Comparison of ENCODE assay signal across 10 cellular contexts in the genomic region with DNA sequence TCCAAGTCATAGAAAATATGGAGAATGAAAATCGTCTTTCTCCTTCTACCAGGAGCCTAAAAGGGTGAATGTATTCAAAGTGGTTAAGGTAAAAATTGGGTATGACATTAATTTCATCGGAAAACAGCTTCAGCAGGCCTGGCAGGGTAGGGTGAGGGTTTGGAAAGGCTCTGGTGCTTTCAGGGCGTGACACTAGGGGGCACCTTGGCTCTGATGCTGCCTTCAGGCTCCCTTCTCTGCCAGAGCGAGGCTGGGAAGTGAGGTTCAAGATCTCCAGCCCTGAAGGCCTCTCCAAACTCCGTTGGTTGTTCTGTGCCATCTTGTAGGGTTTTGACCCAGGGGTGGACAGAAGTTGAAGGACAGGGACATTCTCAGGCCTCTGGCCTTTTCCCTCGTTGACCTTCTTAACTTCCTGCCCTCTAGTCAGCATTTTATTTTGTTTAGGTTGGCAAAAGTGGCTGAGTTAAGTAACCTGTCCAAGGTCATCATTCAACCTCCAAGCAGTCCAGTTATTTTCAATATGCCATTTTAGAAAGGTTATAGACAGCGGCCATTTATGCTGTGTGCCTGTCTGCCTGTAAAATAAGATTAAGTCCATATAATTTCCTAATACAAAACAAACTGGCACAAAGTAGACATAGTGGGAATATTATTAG. TPM values are rescaled to one million over a fixed set of nuclear protein-coding genes. Genes with fewer than 3 reads are reported as not detected.
DNase-seq lines count a peak whose midpoint lies in the region; ATAC-seq and TF ChIP-seq lines count a peak whose summit lies in the region.
"Had no signal": no experiment of that assay in that cellular context is flagged by ENCODE, and none has a peak within 500 bp of the region (broad histone marks: within the 10 kb centered on the region; RNA-seq: fewer than 3 reads in every experiment).

No MANE protein-coding gene starts in this region.

- H3K9ac ChIP-seq in endodermal cell (ENCODE audit: extremely low read depth, low read length, poor library complexity, severe bottlenecking) = no peak overlapping the region

- DNase-seq in stimulated activated naive CD8-positive, alpha-beta T cell treated with anti-CD3 and anti-CD28 coated beads, Interleukin-15, Interleukin-2, amounts not matched to agents 100 U/mL and 50 U/mL, for 24 hours = peak; percentile 19
- no peak for DNase-seq in stimulated activated naive CD8-positive, alpha-beta T cell treated with anti-CD3 and anti-CD28 coated beads, Interleukin-15, amount 100 ng/mL, for 72 hours
- DNase-seq in NCI-H460 (ENCODE audit: extremely low read depth, low read depth) (peak; percentile 38), endodermal cell (peak; percentile 80), NCI-H1105 (lab: John Stamatoyannopoulos, UW) (no peak), NCI-H187 (lab: John Stamatoyannopoulos, UW) (no peak)
- DNase-seq: psoas muscle, stomach had no signal

- H3K27me3 Mint-ChIP-seq in stimulated activated naive CD8-positive, alpha-beta T cell treated with anti-CD3 and anti-CD28 coated beads, Interleukin-15, amount 100 ng/mL, for 72 hours = no peaks in the 10 kb centered on the region
- no peaks in the 10 kb centered on the region for H3K27me3 Mint-ChIP-seq in endodermal cell (ENCODE audit: insufficient read depth)

- 72 to 78% methylated on average over 2 to 7 of the region's 7 CpGs for WGBS in endodermal cell (ENCODE audit: insufficient coverage in 1 of 2, insufficient read length in 1 of 2), 2 experiments

- H3K4me3 ChIP-seq in endodermal cell (ENCODE audit: low read length) = no peak overlapping the region
- H3K4me3 ChIP-seq: psoas muscle, stomach had no signal

- H3K4me3 Mint-ChIP-seq in stimulated activated naive CD8-positive, alpha-beta T cell treated with anti-CD3 and anti-CD28 coated beads, Interleukin-15, amount 100 ng/mL, for 72 hours = no peak overlapping the region
- no peak overlapping the region for H3K4me3 Mint-ChIP-seq in endodermal cell

- H3K9me3 Mint-ChIP-seq in stimulated activated naive CD8-positive, alpha-beta T cell treated with anti-CD3 and anti-CD28 coated beads, Interleukin-15, amount 100 ng/mL, for 72 hours = no peaks in the 10 kb centered on the region
- H3K9me3 Mint-ChIP-seq in endodermal cell = no peaks in the 10 kb centered on the region

- H3K4me1 Mint-ChIP-seq in stimulated activated naive CD8-positive, alpha-beta T cell treated with anti-CD3 and anti-CD28 coated beads, Interleukin-15, amount 100 ng/mL, for 72 hours = peaks cover 12% of the 10 kb centered on the region
- H3K4me1 Mint-ChIP-seq in endodermal cell = no peaks in the 10 kb centered on the region

- H3K36me3 Mint-ChIP-seq in endodermal cell (ENCODE audit: low read depth) = no peaks in the 10 kb centered on the region

- no peaks in the 10 kb centered on the region for H3K4me1 ChIP-seq in endodermal cell (ENCODE audit: control insufficient read depth, insufficient read depth, low read length)
- H3K4me1 ChIP-seq: psoas muscle, stomach had no signal

- no peak overlapping the region for H3K27ac Mint-ChIP-seq in stimulated activated naive CD8-positive, alpha-beta T cell treated with anti-CD3 and anti-CD28 coated beads, Interleukin-15, amount 100 ng/mL, for 72 hours
- H3K27ac Mint-ChIP-seq in endodermal cell = no peak overlapping the region

- peak; percentile 75 for TF ChIP-seq CTCF in endodermal cell (conservative IDR thresholded peaks at IDR 0.05)

- H3K36me3 ChIP-seq in endodermal cell (ENCODE audit: control insufficient read depth, insufficient read depth, low read length) = no peaks in the 10 kb centered on the region
- H3K36me3 ChIP-seq: stomach had no signal

- no peaks in the 10 kb centered on the region for H3K9me3 ChIP-seq in endodermal cell (ENCODE audit: control insufficient read depth, low read length)
- H3K9me3 ChIP-seq: psoas muscle, stomach had no signal

- ATAC-seq in stimulated activated naive CD8-positive, alpha-beta T cell treated with anti-CD3 and anti-CD28 coated beads, Interleukin-15, Interleukin-2, amounts not matched to agents 100 U/mL and 50 U/mL, for 24 hours = no peak
- no peak for ATAC-seq in stimulated activated naive CD8-positive, alpha-beta T cell treated with anti-CD3 and anti-CD28 coated beads, Interleukin-15, amount 100 ng/mL, for 72 hours
- ATAC-seq in HG03135 (IDR thresholded peaks at IDR 0.05; ENCODE audit: unreplicated experiment) (no peak), HG03354 (IDR thresholded peaks at IDR 0.05; ENCODE audit: poor library complexity, severe bottlenecking, unreplicated experiment) (no peak)

- no peaks in the 10 kb centered on the region for H3K27me3 ChIP-seq in endodermal cell (ENCODE audit: control insufficient read depth, insufficient read depth, low read length, poor library complexity, severe bottlenecking)
- H3K27me3 ChIP-seq: stomach had no signal

- no peak overlapping the region for H3K27ac ChIP-seq in endodermal cell (ENCODE audit: low read depth, low read length)
- H3K27ac ChIP-seq: psoas muscle, stomach had no signal

RNA-seq across cellular contexts. Expression of a gene that starts 40.3 kb away (rescaled TPM):
- 0.09 and 0.17 TPM in 2 replicates for total RNA-seq in NCI-H460 (2014; rRNA removed; shearing (Covaris generic))
- 0.19 and 1.4 TPM in 2 replicates for polyA plus RNA-seq in NCI-H460 (2014; cell fraction: nucleus; rRNA removed)
- 1 to 10 TPM; 1.4 to 2.1 TPM for total RNA-seq in endodermal cell
- 0.68 TPM for polyA plus RNA-seq in endodermal cell (2013, experiment 1 of 2)
- polyA plus RNA-seq in endodermal cell (2013, experiment 2 of 2) = 0.70 TPM

Comparison
In these comparisons a context has a peak if more than half of its experiments do, and no peak if none do; other contexts are left out.
1. DNase-seq: peak in stimulated activated naive CD8-positive, alpha-beta T cell treated with anti-CD3 and anti-CD28 coated beads, Interleukin-15, Interleukin-2, amounts not matched to agents 100 U/mL and 50 U/mL, for 24 hours (single experiment), NCI-H460 (single experiment) and endodermal cell (single experiment); none in stimulated activated naive CD8-positive, alpha-beta T cell treated with anti-CD3 and anti-CD28 coated beads, Interleukin-15, amount 100 ng/mL, for 72 hours (0 of 2), NCI-H1105 (single experiment) and NCI-H187 (0 of 2).